In the genomic region with DNA sequence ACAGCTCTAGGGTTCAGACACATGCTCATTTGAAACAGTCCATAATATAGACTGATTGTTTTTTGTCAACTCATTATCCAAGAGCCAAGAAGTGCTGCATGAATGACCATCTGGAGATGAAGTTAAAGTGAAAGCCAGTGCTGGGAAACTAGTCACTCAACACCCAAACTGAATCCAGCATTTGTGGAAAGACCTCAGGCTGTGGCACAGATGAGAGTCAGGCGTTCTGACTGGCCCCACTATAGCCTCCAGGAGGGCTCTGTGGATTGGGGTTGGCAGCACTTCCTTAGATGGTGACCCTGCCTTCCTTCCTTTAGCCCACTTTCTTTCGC, we compare ENCODE assay signal across 10 cellular contexts. TPM values are rescaled to one million over a fixed set of nuclear protein-coding genes. Genes with fewer than 3 reads are reported as not detected.
DNase-seq lines count a peak whose midpoint lies in the region; ATAC-seq and TF ChIP-seq lines count a peak whose summit lies in the region.
"Had no signal": no experiment of that assay in that cellular context is flagged by ENCODE, and none has a peak within 500 bp of the region (broad histone marks: within the 10 kb centered on the region; RNA-seq: fewer than 3 reads in every experiment).

No MANE protein-coding gene starts in this region.

- H3K27me3 ChIP-seq in esophagus muscularis mucosa (no peaks in the 10 kb centered on the region), upper lobe of left lung (peaks cover 0 to 3% (median 0%) of the 10 kb centered on the region in 4 donors)

- H3K27ac ChIP-seq in esophagus muscularis mucosa (replicated peaks in 1 of 4) (no peak overlapping the region), upper lobe of left lung (no peak overlapping the region)

- H3K9me3 ChIP-seq in esophagus muscularis mucosa (no peaks in the 10 kb centered on the region), upper lobe of left lung (no peaks in the 10 kb centered on the region)

- ATAC-seq in upper lobe of left lung (ENCODE audit: low FRiP score in 2 of 2), result no peak
- ATAC-seq in GM21515 (IDR thresholded peaks at IDR 0.05; ENCODE audit: unreplicated experiment), result no peak

- H3K36me3 Mint-ChIP-seq in CD14-positive monocyte, result peaks cover 9 to 12% of the 10 kb centered on the region in 2 donors
- H3K36me3 Mint-ChIP-seq in nephron (ENCODE audit: low read depth), result no peaks in the 10 kb centered on the region

- H3K27me3 Mint-ChIP-seq in CD14-positive monocyte (ENCODE audit: low read depth in 3 of 3) (peaks cover 42 to 72% (median 67%) of the 10 kb centered on the region in 3 donors), nephron (ENCODE audit: low read depth) (peaks cover 52% of the 10 kb centered on the region)

- H3K9me3 Mint-ChIP-seq in CD14-positive monocyte, result peaks cover 0 to 16% (median 5%) of the 10 kb centered on the region in 7 donors
- H3K9me3 Mint-ChIP-seq in nephron, result no peaks in the 10 kb centered on the region

- DNase-seq in CD14-positive monocyte (ENCODE audit: low spot score) (no peak), NCI-H69 (lab: John Stamatoyannopoulos, UW) (peak; percentile 68), esophagus muscularis mucosa (ENCODE audit: extremely low spot score) (peak; percentile 34), upper lobe of left lung (no peak), HCEC 1CT (no peak), activated gamma-delta T cell (lab: John Stamatoyannopoulos, UW) (no peak)
- DNase-seq: activated naive CD4-positive, alpha-beta T cell treated with Interleukin-2 at 50 U/mL for 16 hours; KBM-7 had no signal

- TF ChIP-seq EP300 in esophagus muscularis mucosa (IDR thresholded peaks at IDR 0.05) (no peak), upper lobe of left lung (IDR thresholded peaks at IDR 0.05) (no peak)

- H3K4me3 ChIP-seq in esophagus muscularis mucosa (peak overlapping the region in 1 of 4 donors; percentile 70), upper lobe of left lung (no peak overlapping the region)

- H3K4me1 ChIP-seq in esophagus muscularis mucosa, result peaks cover 5 to 30% (median 22%) of the 10 kb centered on the region in 4 donors
- H3K4me1 ChIP-seq in upper lobe of left lung, result peaks cover 10 to 24% (median 16%) of the 10 kb centered on the region in 4 donors

- no peak for TF ChIP-seq POLR2A in esophagus muscularis mucosa (IDR thresholded peaks at IDR 0.05; ENCODE audit: low read depth)
- no peak for TF ChIP-seq POLR2A in upper lobe of left lung (IDR thresholded peaks at IDR 0.05)

- TF ChIP-seq CTCF in CD14-positive monocyte (IDR thresholded peaks at IDR 0.05) (no peak), esophagus muscularis mucosa (IDR thresholded peaks at IDR 0.05) (no peak), nephron (IDR thresholded peaks at IDR 0.05; ENCODE audit: unreplicated experiment in 3 of 3) (no peak), upper lobe of left lung (IDR thresholded peaks at IDR 0.05) (no peak)

- H3K4me1 Mint-ChIP-seq in CD14-positive monocyte (peaks cover 24% of the 10 kb centered on the region), nephron (peaks cover 18% of the 10 kb centered on the region)

- WGBS in esophagus muscularis mucosa, result 82% methylated on average over 2 of the region's 2 CpGs
- WGBS in upper lobe of left lung, 2 donors, result 54 to 57% methylated on average over 2 of the region's 2 CpGs

- intact Hi-C loops in CD14-positive monocyte (cut with micrococcal nuclease) (no loop called here), esophagus muscularis mucosa (cut with DNase I) (loop anchor here (10.0 kb wide), 1 partner anchor 131 kb away; the partner anchor contains the start of gene CHEK1)

- H3K27ac Mint-ChIP-seq in CD14-positive monocyte, result no peak overlapping the region
- no peak overlapping the region for H3K27ac Mint-ChIP-seq in nephron

- H3K4me3 Mint-ChIP-seq in CD14-positive monocyte, result peak overlapping the region; percentile 83 to 95
- H3K4me3 Mint-ChIP-seq in nephron, result peak overlapping the region; percentile 85 to 93 (median 89)

- H3K36me3 ChIP-seq in esophagus muscularis mucosa, result peaks cover 4 to 7% (median 5%) of the 10 kb centered on the region in 4 donors
- peaks cover 0 to 4% (median 0%) of the 10 kb centered on the region in 4 donors for H3K36me3 ChIP-seq in upper lobe of left lung

RNA-seq across cellular contexts. Expression of gene FEZ1, which starts 2.1 kb away (rescaled TPM):
- 1 to 10 TPM in 1 of 2 donors, under 1 TPM in 1; 0.55 to 1.4 TPM for polyA plus RNA-seq in CD14-positive monocyte
- total RNA-seq in esophagus muscularis mucosa, result 10 to 100 TPM; 54.5 to 95.6 (median 76.2) TPM
- total RNA-seq in upper lobe of left lung, result 10 to 100 TPM; 12.8 to 35.3 (median 19.8) TPM

Comparison
In these comparisons a context has a peak if more than half of its experiments do, and no peak if none do; other contexts are left out.
1. DNase-seq: peak in NCI-H69 (single experiment) and esophagus muscularis mucosa (single experiment); none in CD14-positive monocyte (single experiment), upper lobe of left lung (0 of 2), HCEC 1CT (single experiment) and activated gamma-delta T cell (single experiment).